ENCODE assay signal across 1 cellular context in genomic region chr2:44079686-44080085, GRCh38.
TF ChIP-seq lines count a peak whose summit lies in the region.

No MANE protein-coding gene starts in this region.

TF ChIP-seq in GM23338, 12 proteins besides CTCF, POLR2A, EP300 and RAD21 (continued from another document):
- no peak for TF ChIP-seq ZNF462 (CRISPR knock-in tag; IDR thresholded peaks at IDR 0.05)
- no peak for TF ChIP-seq EZH2 (IDR thresholded peaks at IDR 0.05; ENCODE audit: low read depth, unreplicated experiment)
- no peak for TF ChIP-seq NANOG (IDR thresholded peaks at IDR 0.05; ENCODE audit: borderline replicate concordance)
- TF ChIP-seq ZNF331 (CRISPR knock-in tag; IDR thresholded peaks at IDR 0.05; ENCODE audit: low read depth) = no peak
